35 cellular contexts compared by ENCODE assay signal in the genomic region with DNA sequence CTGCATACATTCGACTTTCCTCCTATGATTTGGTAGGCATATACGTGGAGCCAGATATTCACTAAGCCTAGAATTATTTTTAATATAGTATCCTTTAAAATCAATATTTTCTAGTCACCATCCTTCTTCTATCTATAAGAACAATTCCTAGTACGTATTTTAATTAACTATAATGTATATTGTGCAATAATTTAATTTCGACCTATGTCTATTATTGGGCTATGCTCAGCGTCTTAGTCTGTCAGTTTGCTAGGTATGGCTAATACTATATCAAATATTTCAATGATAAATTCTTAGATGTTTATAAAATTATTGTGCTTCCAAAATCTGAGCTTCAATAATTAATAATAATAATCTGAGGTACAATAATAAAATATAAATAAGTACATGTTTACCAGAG.
"Had no signal": no experiment of that assay in that cellular context is flagged by ENCODE, and none has a peak within 500 bp of the region (broad histone marks: within the 10 kb centered on the region; RNA-seq: fewer than 3 reads in every experiment).

No MANE protein-coding gene starts in this region.

- H3K4me3 ChIP-seq: MG63 had no signal

- H3K36me3 ChIP-seq: MG63 had no signal

- H3K9me3 ChIP-seq: MG63 had no signal

- DNase-seq: Kasumi-1, MG63, MM.1S, MV-4-11, NCI-H1048, NCI-H1092, NCI-H1092 treated with DMSO at 0.1 percent for 48 hours, NCI-H1105, NCI-H1105 treated with DMSO at 0.1 percent for 48 hours, NCI-H1417, NCI-H1417 treated with DMSO at 0.1 percent for 48 hours, NCI-H1436, NCI-H1436 treated with DMSO at 0.1 percent for 48 hours, NCI-H146, NCI-H1694, NCI-H1694 treated with DMSO at 0.1 percent for 48 hours, NCI-H187, NCI-H187 treated with DMSO at 0.1 percent for 48 hours, NCI-H1930, NCI-H2029, NCI-H2029 treated with DMSO at 0.1 percent for 48 hours, NCI-H2081, NCI-H2081 treated with DMSO at 0.1 percent for 48 hours, NCI-H2107, NCI-H2171, NCI-H2171 treated with DMSO at 0.1 percent for 48 hours, NCI-H2227 treated with DMSO at 0.1 percent for 48 hours, NCI-H226, NCI-H345, NCI-H446, NCI-H446 treated with DMSO at 0.1 percent for 48 hours, NCI-H510A, NCI-H510A treated with DMSO at 0.1 percent for 48 hours, NCI-H524, NCI-H524 treated with DMSO at 0.1 percent for 48 hours had no signal

- H3K27me3 ChIP-seq: MG63 had no signal
